25 cellular contexts compared by ENCODE assay signal in genomic region chr12:120699553-120699952, GRCh38. TPM values are rescaled to one million over a fixed set of nuclear protein-coding genes. Genes with fewer than 3 reads are reported as not detected.
"Had no signal": no experiment of that assay in that cellular context is flagged by ENCODE, and none has a peak within 500 bp of the region (broad histone marks: within the 10 kb centered on the region; RNA-seq: fewer than 3 reads in every experiment).

No MANE protein-coding gene starts in this region.

- H3K9me3 ChIP-seq: vagina had no signal

- ATAC-seq: activated CD8-positive, alpha-beta T cell treated with anti-CD3 and anti-CD28 coated beads, Interleukin-2, amount 10 ng/mL, durations not matched to agents 7 days and 5 days; activated naive CD8-positive, alpha-beta T cell treated with anti-CD3 and anti-CD28 coated beads, Interleukin-2, amount 50 U/mL, for 24 hours; foreskin keratinocyte; stimulated activated naive CD8-positive, alpha-beta T cell treated with anti-CD3 and anti-CD28 coated beads, Interleukin-15, amount 100 ng/mL, for 72 hours; T-cell had no signal

- H3K4me3 ChIP-seq: vagina had no signal

- DNase-seq: activated CD4-positive, alpha-beta T cell treated with anti-CD3 and anti-CD28 coated beads for 1 hour; activated CD4-positive, alpha-beta T cell treated with anti-CD3 and anti-CD28 coated beads, Interleukin-2, amount 50 U/mL, for 1 hour; activated CD8-positive, alpha-beta T cell treated with anti-CD3 and anti-CD28 coated beads, Interleukin-2, amount 10 ng/mL, durations not matched to agents 7 days and 5 days; activated gamma-delta T cell; activated naive CD4-positive, alpha-beta T cell treated with anti-CD3 and anti-CD28 coated beads, Interleukin-2, amount 50 U/mL, for 16 hours; activated naive CD8-positive, alpha-beta T cell treated with anti-CD3 and anti-CD28 coated beads, Interleukin-2, amount 50 U/mL, for 24 hours; aorta; caudate nucleus; dermis blood vessel endothelial cell; effector CD8-positive, alpha-beta T cell; foreskin keratinocyte; hippocampal formation; kidney glomerular epithelial cell; occipital lobe; posterior cingulate gyrus; stimulated activated CD4-positive, alpha-beta T cell treated with anti-CD3 and anti-CD28 coated beads, Interleukin-12 subunit alpha, Interleukin-12 subunit beta, amount 100 ng/mL, for 4 hours; stimulated activated CD4-positive, alpha-beta T cell treated with anti-CD3 and anti-CD28 coated beads, Interleukin-1b, Interleukin-23, amount 100 ng/mL, for 48 hours; stimulated activated naive CD8-positive, alpha-beta T cell treated with anti-CD3 and anti-CD28 coated beads, Interleukin-15, amount 100 ng/mL, for 72 hours; T-cell; trophoblast cell; WERI-Rb-1 had no signal

- H3K27ac ChIP-seq: foreskin keratinocyte, vagina, WERI-Rb-1 had no signal

- H3K27me3 ChIP-seq: foreskin keratinocyte, vagina had no signal

- H3K4me1 ChIP-seq: foreskin keratinocyte, vagina had no signal

RNA-seq across cellular contexts. Expression of gene CABP1, which starts 59.1 kb away (rescaled TPM):
- total RNA-seq: activated T-helper 1 cell treated with anti-CD3 and anti-CD28 coated beads, Interleukin-12 subunit alpha, Interleukin-12 subunit beta, Interleukin-2, Interleukin-4 antibody, amounts not matched to agents 30 ng/mL and 10 ng/mL and 1 ng/mL, durations not matched to agents 14 hours and 24 hours and 36 hours; foreskin keratinocyte; myocyte; renal cortical epithelial cell; T-cell had no signal
- polyA plus RNA-seq: foreskin keratinocyte had no signal
